Comparison of ENCODE assay signal across 8 cellular contexts in genomic region chr11:57349491-57350274, GRCh38. TPM values are rescaled to one million over a fixed set of nuclear protein-coding genes. Genes with fewer than 3 reads are reported as not detected.
DNase-seq lines count a peak whose midpoint lies in the region; ATAC-seq and TF ChIP-seq lines count a peak whose summit lies in the region.

No MANE protein-coding gene starts in this region.

- TF ChIP-seq CTCF in GM12865 (IDR thresholded peaks at IDR 0.05; ENCODE audit: insufficient read depth, low read depth, low read length, missing control alignments) (peak; percentile 85), NB4 (IDR thresholded peaks at IDR 0.05; ENCODE audit: low read depth, low read length) (peak; percentile 80)

- H3K36me3 Mint-ChIP-seq in naive B cell, result no peaks in the 10 kb centered on the region
- no peaks in the 10 kb centered on the region for H3K36me3 Mint-ChIP-seq in stimulated activated effector memory CD8-positive, alpha-beta T cell treated with anti-CD3 and anti-CD28 coated beads, Interleukin-12 subunit alpha, Interleukin-12 subunit beta, amount 100 ng/mL, for 72 hours

- H3K9me3 Mint-ChIP-seq in naive B cell, result peaks cover 0 to 6% (median 5%) of the 10 kb centered on the region in 7 donors
- no peaks in the 10 kb centered on the region for H3K9me3 Mint-ChIP-seq in stimulated activated effector memory CD8-positive, alpha-beta T cell treated with anti-CD3 and anti-CD28 coated beads, Interleukin-12 subunit alpha, Interleukin-12 subunit beta, amount 100 ng/mL, for 72 hours

- H3K27me3 Mint-ChIP-seq in naive B cell, result peaks cover 12 to 31% (median 16%) of the 10 kb centered on the region in 3 donors

- H3K4me3 Mint-ChIP-seq in naive B cell, result no peak overlapping the region
- H3K4me3 Mint-ChIP-seq in stimulated activated effector memory CD8-positive, alpha-beta T cell treated with anti-CD3 and anti-CD28 coated beads, Interleukin-12 subunit alpha, Interleukin-12 subunit beta, amount 100 ng/mL, for 72 hours, result no peak overlapping the region

- no peak for TF ChIP-seq POLR2A in NB4 (IDR thresholded peaks at IDR 0.05; ENCODE audit: extremely low read depth, insufficient read length)

- peaks cover 6 to 11% (median 10%) of the 10 kb centered on the region in 3 donors for H3K4me1 Mint-ChIP-seq in naive B cell
- H3K4me1 Mint-ChIP-seq in stimulated activated effector memory CD8-positive, alpha-beta T cell treated with anti-CD3 and anti-CD28 coated beads, Interleukin-12 subunit alpha, Interleukin-12 subunit beta, amount 100 ng/mL, for 72 hours, result peaks cover 9% of the 10 kb centered on the region

- peak overlapping the region in 1 of 6 donors; percentile 39 for H3K27ac Mint-ChIP-seq in naive B cell
- no peak overlapping the region for H3K27ac Mint-ChIP-seq in stimulated activated effector memory CD8-positive, alpha-beta T cell treated with anti-CD3 and anti-CD28 coated beads, Interleukin-12 subunit alpha, Interleukin-12 subunit beta, amount 100 ng/mL, for 72 hours

- ATAC-seq in naive B cell (ENCODE audit: low read depth in 2 of 2) (peak; percentile 37 to 63), GM18873 (IDR thresholded peaks at IDR 0.05; ENCODE audit: low FRiP score, unreplicated experiment) (no peak), GM19035 (IDR thresholded peaks at IDR 0.05; ENCODE audit: unreplicated experiment) (no peak)
- ATAC-seq in stimulated activated effector memory CD8-positive, alpha-beta T cell treated with anti-CD3 and anti-CD28 coated beads, Interleukin-12 subunit alpha, Interleukin-12 subunit beta, amount 100 ng/mL, for 72 hours, result peak; percentile 56

- DNase-seq in GM12865 (ENCODE audit: low read depth), result peak; percentile 54
- peak; percentile 63 for DNase-seq in NB4 (ENCODE audit: low read depth)
- DNase-seq in activated CD8-positive, alpha-beta memory T cell treated with anti-CD3 and anti-CD28 coated beads, Interleukin-2, amount 50 U/mL, for 4 hours, result peak; percentile 68
- DNase-seq in epidermal melanocyte (ENCODE audit: insufficient read length, low spot score), result peak; percentile 73
- peak; percentile 36 for DNase-seq in naive B cell
- DNase-seq in stimulated activated effector memory CD8-positive, alpha-beta T cell treated with anti-CD3 and anti-CD28 coated beads, Interleukin-12 subunit alpha, Interleukin-12 subunit beta, amount 100 ng/mL, for 72 hours (ENCODE audit: low spot score in 2 of 2), result peak; percentile 66 to 83

- H3K4me3 ChIP-seq in GM12865 (ENCODE audit: low read depth, low read length) (no peak overlapping the region), NB4 (ENCODE audit: low read depth, low read length) (no peak overlapping the region)

RNA-seq across cellular contexts. Expression of gene P2RX3, which starts 11.5 kb away (rescaled TPM):
- not detected for polyA plus RNA-seq in naive B cell (ENCODE audit: low read depth in 6 of 6)

RNA-seq across cellular contexts. Expression of gene SSRP1, which starts 14.0 kb away (rescaled TPM):
- polyA plus RNA-seq in naive B cell (ENCODE audit: low read depth in 6 of 6), result 10 to 100 TPM; 22.7 to 39.6 (median 32.8) TPM

RNA-seq across cellular contexts. Expression of gene TNKS1BP1, which starts 24.9 kb away (rescaled TPM):
- 1 to 10 TPM in 5 of 6 donors, not detected in 1; 1.1 to 3.8 (median 2.9) TPM for polyA plus RNA-seq in naive B cell (ENCODE audit: low read depth in 6 of 6)

RNA-seq across cellular contexts. Expression of gene PRG3, which starts 31.3 kb away (rescaled TPM):
- not detected for polyA plus RNA-seq in naive B cell (ENCODE audit: low read depth in 6 of 6)

RNA-seq across cellular contexts. Expression of gene PRG2, which starts 40.8 kb away (rescaled TPM):
- not detected for polyA plus RNA-seq in naive B cell (ENCODE audit: low read depth in 6 of 6)

Comparison
In these comparisons a context has a peak if more than half of its experiments do, and no peak if none do; other contexts are left out.
1. ATAC-seq: peak in naive B cell (2 of 2) and stimulated activated effector memory CD8-positive, alpha-beta T cell treated with anti-CD3 and anti-CD28 coated beads, Interleukin-12 subunit alpha, Interleukin-12 subunit beta, amount 100 ng/mL, for 72 hours (single experiment); none in GM18873 (single experiment) and GM19035 (single experiment).
2. Peak in every context shown above with its lines, with median percentiles within 50 percentile points of each other: DNase-seq.